In genomic region chr12:3885179-3886094, GRCh38 we compare ENCODE assay signal across 8 cellular contexts. TPM values are rescaled to one million over a fixed set of nuclear protein-coding genes. Genes with fewer than 3 reads are reported as not detected.
DNase-seq lines count a peak whose midpoint lies in the region; ATAC-seq and TF ChIP-seq lines count a peak whose summit lies in the region.

No MANE protein-coding gene starts in this region.

- no peaks in the 10 kb centered on the region for H3K9me3 ChIP-seq in upper lobe of right lung

- DNase-seq in DMS53 treated with DMSO at 0.1 percent for 48 hours (lab: John Stamatoyannopoulos, UW; ENCODE audit: unreplicated experiment): peak; percentile 99
- peak; percentile 17 for DNase-seq in HFF-Myc (ENCODE audit: extremely low read depth, low read depth)
- DNase-seq in dermis microvascular lymphatic vessel endothelial cell (ENCODE audit: low read depth in 2 of 2): peak; percentile 32 to 42
- DNase-seq in medulla oblongata (ENCODE audit: extremely low spot score): peak; percentile 83
- no peak for DNase-seq in upper lobe of right lung

- ATAC-seq in SK-N-SH treated with all-trans-retinoic acid at 6 μM for 48 hours (peak; percentile 60), upper lobe of right lung (peak; percentile 62), HG03095 (IDR thresholded peaks at IDR 0.05; ENCODE audit: unreplicated experiment) (no peak), HG03469 (IDR thresholded peaks at IDR 0.05; ENCODE audit: unreplicated experiment) (no peak)

- H3K4me1 ChIP-seq in upper lobe of right lung: no peaks in the 10 kb centered on the region

- TF ChIP-seq CTCF in HFF-Myc (IDR thresholded peaks at IDR 0.05; ENCODE audit: low read depth, low read length, missing control alignments) (peak; percentile 62), upper lobe of right lung (IDR thresholded peaks at IDR 0.05) (peak; percentile 78)

- H3K36me3 ChIP-seq in upper lobe of right lung: no peaks in the 10 kb centered on the region

- intact Hi-C loops in upper lobe of right lung (cut with DNase I): loop anchor here (10.0 kb wide), 1 partner anchor 389 kb away; the partner anchor contains the start of gene CCND2

- H3K27ac ChIP-seq in upper lobe of right lung: peak overlapping the region; percentile 64

- H3K27me3 ChIP-seq in upper lobe of right lung: peaks cover 13% of the 10 kb centered on the region

- H3K4me3 ChIP-seq in HFF-Myc (replicated peaks; ENCODE audit: low read depth, low read length) (peak overlapping the region; percentile 5; the same call in 1 of the 2 replicates), upper lobe of right lung (peak overlapping the region; percentile 43)

TF ChIP-seq in SK-N-SH treated with all-trans-retinoic acid at 6 μM for 48 hours, 23 proteins besides CTCF, POLR2A, EP300 and RAD21:
- TF ChIP-seq POU6F1 (CRISPR knock-in tag; IDR thresholded peaks at IDR 0.05; ENCODE audit: borderline replicate concordance, low read depth) (no peak), ZC3H10 (CRISPR knock-in tag; IDR thresholded peaks at IDR 0.05) (no peak), ZNF8 (CRISPR knock-in tag; IDR thresholded peaks at IDR 0.05) (no peak), ZNF565 (CRISPR knock-in tag; conservative IDR thresholded peaks at IDR 0.05; ENCODE audit: low read depth) (no peak), CSRNP3 (CRISPR knock-in tag; IDR thresholded peaks at IDR 0.05) (no peak)
- TF ChIP-seq, protein P1, sequence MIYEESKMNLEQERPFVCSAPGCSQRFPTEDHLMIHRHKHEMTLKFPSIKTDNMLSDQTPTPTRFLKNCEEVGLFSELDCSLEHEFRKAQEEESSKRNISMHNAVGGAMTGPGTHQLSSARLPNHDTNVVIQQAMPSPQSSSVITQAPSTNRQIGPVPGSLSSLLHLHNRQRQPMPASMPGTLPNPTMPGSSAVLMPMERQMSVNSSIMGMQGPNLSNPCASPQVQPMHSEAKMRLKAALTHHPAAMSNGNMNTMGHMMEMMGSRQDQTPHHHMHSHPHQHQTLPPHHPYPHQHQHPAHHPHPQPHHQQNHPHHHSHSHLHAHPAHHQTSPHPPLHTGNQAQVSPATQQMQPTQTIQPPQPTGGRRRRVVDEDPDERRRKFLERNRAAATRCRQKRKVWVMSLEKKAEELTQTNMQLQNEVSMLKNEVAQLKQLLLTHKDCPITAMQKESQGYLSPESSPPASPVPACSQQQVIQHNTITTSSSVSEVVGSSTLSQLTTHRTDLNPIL (CRISPR knock-in tag; IDR thresholded peaks at IDR 0.05; ENCODE audit: low read depth): no peak

RNA-seq across cellular contexts. Expression of gene PARP11, which starts 12.2 kb away (rescaled TPM):
- total RNA-seq in dermis microvascular lymphatic vessel endothelial cell (2.7 and 5.3 TPM in 2 replicates), upper lobe of right lung (14.5 TPM)

Comparison
In these comparisons a context has a peak if more than half of its experiments do, and no peak if none do; other contexts are left out.
1. ATAC-seq: peak in SK-N-SH treated with all-trans-retinoic acid at 6 μM for 48 hours (single experiment) and upper lobe of right lung (single experiment); none in HG03095 (single experiment) and HG03469 (single experiment).